ENCODE assay signal across 8 cellular contexts in genomic region chr19:15433519-15434069, GRCh38. TPM values are rescaled to one million over a fixed set of nuclear protein-coding genes. Genes with fewer than 3 reads are reported as not detected.
DNase-seq lines count a peak whose midpoint lies in the region; ATAC-seq, FAIRE-seq and TF ChIP-seq lines count a peak whose summit lies in the region.

No MANE protein-coding gene starts in this region.

- peak overlapping the region; percentile 92 for H3K4me3 ChIP-seq in mucosa of stomach (ENCODE audit: low read length)

- H3K9me3 ChIP-seq in mucosa of stomach (ENCODE audit: control insufficient read depth, low read length), result no peaks in the 10 kb centered on the region

- intact Hi-C loops in MCF 10A (cut with micrococcal nuclease), result no loop called here

- H3K27me3 Mint-ChIP-seq in MCF 10A (ENCODE audit: insufficient read depth, unreplicated experiment), result no peaks in the 10 kb centered on the region

- CTCF ChIA-PET in MCF 10A (lab: Yijun Ruan, JAX), result interaction anchor here (0.6 to 1.1 kb wide), 3 partner anchors 11 to 342 kb away, joined by 3 to 4 read pairs (median 3); no protein-coding TSS in a partner anchor

- peak overlapping the region; percentile 66 for H3K27ac ChIP-seq in 22Rv1

- no peak for TF ChIP-seq CTCF in 22Rv1 (IDR thresholded peaks at IDR 0.05)
- no peak for TF ChIP-seq CTCF in MCF 10A (IDR thresholded peaks at IDR 0.05; ENCODE audit: unreplicated experiment)

- peak overlapping the region; percentile 95 for H3K4me3 Mint-ChIP-seq in MCF 10A (ENCODE audit: unreplicated experiment)

- POLR2A ChIA-PET in MCF 10A (lab: Yijun Ruan, JAX), result interaction anchor here (0.8 to 5.8 kb wide), 5 partner anchors 14 to 77 kb away, joined by 3 to 80 read pairs (median 4); partner anchors contain the start of genes AKAP8 and AKAP8L

- no peaks in the 10 kb centered on the region for H3K36me3 Mint-ChIP-seq in MCF 10A (ENCODE audit: insufficient read depth, unreplicated experiment)

- H3K27me3 ChIP-seq in mucosa of stomach (ENCODE audit: control insufficient read depth, insufficient read depth, low read length), result no peaks in the 10 kb centered on the region

- H3K4me1 Mint-ChIP-seq in MCF 10A (ENCODE audit: insufficient read depth, unreplicated experiment), result peaks cover 20% of the 10 kb centered on the region

- ATAC-seq in GM21390 (IDR thresholded peaks at IDR 0.05; ENCODE audit: unreplicated experiment) (no peak), esophagus mucosa (no peak), GM21786 (IDR thresholded peaks at IDR 0.05; ENCODE audit: unreplicated experiment) (no peak)

- H3K36me3 ChIP-seq in mucosa of stomach (ENCODE audit: control insufficient read depth, insufficient read depth, low read length), result no peaks in the 10 kb centered on the region

- BruUV-seq in MCF 10A (replicated peaks; lab: Mats Ljungman, UMichigan), result no TSS peak

- H3K4me1 ChIP-seq in mucosa of stomach (ENCODE audit: control insufficient read depth, insufficient read depth, low read length), result peaks cover 24% of the 10 kb centered on the region

- H3K9me3 Mint-ChIP-seq in MCF 10A (ENCODE audit: unreplicated experiment), result no peaks in the 10 kb centered on the region

- peak overlapping the region; percentile 71 for H3K9ac ChIP-seq in mucosa of stomach (ENCODE audit: low read length)

- no peak for DNase-seq in HTR-8/SVneo (ENCODE audit: insufficient read length, low spot score)
- no peak for DNase-seq in MCF 10A (ENCODE audit: unreplicated experiment)
- no peak for DNase-seq in NK-92 (lab: John Stamatoyannopoulos, UW; ENCODE audit: unreplicated experiment)

- FAIRE-seq in HTR-8/SVneo (lab: Jason Lieb, UNC), result peak; percentile 26

- H3K27ac Mint-ChIP-seq in MCF 10A (ENCODE audit: low read depth, unreplicated experiment), result peak overlapping the region; percentile 81

RNA-seq across cellular contexts. Expression of gene AKAP8L, which starts 14.8 kb away (rescaled TPM):
- total RNA-seq in MCF 10A (2022), result 84.7 and 89.0 TPM in 2 replicates
- total RNA-seq in esophagus mucosa, result 31.6 TPM

RNA-seq across cellular contexts. Expression of gene WIZ, which starts 16.2 kb away (rescaled TPM):
- total RNA-seq in MCF 10A (2022) (46.4 and 46.5 TPM in 2 replicates), esophagus mucosa (19.4 TPM)

RNA-seq across cellular contexts. Expression of gene RASAL3, which starts 30.8 kb away (rescaled TPM):
- total RNA-seq in MCF 10A (2022) (not detected in 2 replicates), esophagus mucosa (1.8 TPM)

RNA-seq across cellular contexts. Expression of gene PGLYRP2, which starts 45.7 kb away (rescaled TPM):
- not detected in 2 replicates for total RNA-seq in MCF 10A (2022)
- not detected for total RNA-seq in esophagus mucosa

RNA-seq across cellular contexts. Expression of gene AKAP8, which starts 54.0 kb away (rescaled TPM):
- total RNA-seq in MCF 10A (2022), result 31.1 and 37.8 TPM in 2 replicates
- 22.0 TPM for total RNA-seq in esophagus mucosa
